ENCODE assay signal across 11 cellular contexts in the genomic region with DNA sequence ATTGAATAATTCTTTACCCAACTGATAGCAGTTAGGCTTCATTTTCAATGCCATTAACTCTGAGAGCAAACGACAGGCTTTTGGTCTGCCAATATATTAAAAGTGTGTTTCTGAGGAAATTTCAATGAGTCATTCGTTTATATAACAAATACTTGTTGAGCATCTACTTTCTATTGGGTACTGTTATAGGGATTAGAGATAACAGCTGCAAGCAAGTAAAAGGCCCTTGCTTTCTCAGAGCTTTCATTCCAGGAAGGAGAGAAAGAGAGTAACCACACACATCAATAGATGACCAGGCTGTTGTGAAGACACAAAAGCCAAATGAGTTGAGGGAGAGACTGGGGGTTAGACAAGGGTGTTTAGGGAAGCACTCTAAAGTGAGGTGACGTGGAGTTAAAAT. TPM values are rescaled to one million over a fixed set of nuclear protein-coding genes. Genes with fewer than 3 reads are reported as not detected.
A peak's percentile ranks its signal among the peaks of the same experiment; 100 is the strongest.
DNase-seq lines count a peak whose midpoint lies in the region; ATAC-seq and TF ChIP-seq lines count a peak whose summit lies in the region.
"Had no signal": no experiment of that assay in that cellular context is flagged by ENCODE, and none has a peak within 500 bp of the region (broad histone marks: within the 10 kb centered on the region; RNA-seq: fewer than 3 reads in every experiment).

No MANE protein-coding gene starts in this region.

- no peak overlapping the region for H3K9ac ChIP-seq in colonic mucosa (ENCODE audit: low read depth in 2 of 2, low read length in 2 of 2)

- TF ChIP-seq POLR2A in erythroblast (IDR thresholded peaks at IDR 0.05; ENCODE audit: low read length): no peak

- no peak for TF ChIP-seq CTCF in colonic mucosa (IDR thresholded peaks at IDR 0.05)

- peaks cover 86 to 95% (median 91%) of the 10 kb centered on the region in 4 donors for H3K4me1 Mint-ChIP-seq in CD4-positive, alpha-beta memory T cell

- H3K9me3 Mint-ChIP-seq in CD4-positive, alpha-beta memory T cell: no peaks in the 10 kb centered on the region

- intact Hi-C loops in CD4-positive, alpha-beta memory T cell (cut with micrococcal nuclease): loop anchor here (1.0 kb wide), 1 partner anchor 8 kb away; no protein-coding TSS in a partner anchor
- intact Hi-C loops in colonic mucosa (cut with DNase I): no loop called here

- DNase-seq in CD4-positive, alpha-beta memory T cell: peak in 1 of 5 donors; percentile 33
- peak; percentile 81 for DNase-seq in OCI-M1 (lab: John Stamatoyannopoulos, UW)
- no peak for DNase-seq in colonic mucosa
- DNase-seq in non-pigmented ciliary epithelial cell (ENCODE audit: low read depth): peak; percentile 64
- no peak for DNase-seq in NCI-H146 treated with DMSO at 0.1 percent for 48 hours (lab: John Stamatoyannopoulos, UW; ENCODE audit: unreplicated experiment)
- DNase-seq in erythroblast (lab: John Stamatoyannopoulos, UW): no peak
- DNase-seq: H7, left ventricle myocardium inferior had no signal

- POLR2A ChIA-PET in CD4-positive, alpha-beta memory T cell (lab: Charles Lee; ENCODE audit: partially characterized antibody): interaction anchor here (0.9 to 31.9 kb wide), 17 partner anchors 9 to 175 kb away, joined by 3 to 1106 read pairs (median 4); a partner anchor contains a TSS

- no peaks in the 10 kb centered on the region for H3K9me3 ChIP-seq in CD4-positive, alpha-beta memory T cell (ENCODE audit: control insufficient read depth in 1 of 2, low read length in 2 of 2)
- H3K9me3 ChIP-seq in colonic mucosa: no peaks in the 10 kb centered on the region
- H3K9me3 ChIP-seq: left ventricle myocardium inferior had no signal

- CTCF ChIA-PET in CD4-positive, alpha-beta memory T cell (lab: Charles Lee; ENCODE audit: partially characterized antibody): interaction anchor here (1.1 to 11.1 kb wide), 9 partner anchors 8 to 250 kb away, joined by 3 to 118 read pairs (median 5); a partner anchor contains a TSS

- peak overlapping the region in 1 of 2 donors; percentile 8 for H3K4me3 ChIP-seq in CD4-positive, alpha-beta memory T cell (ENCODE audit: low read length in 2 of 2)
- no peak overlapping the region for H3K4me3 ChIP-seq in colonic mucosa
- H3K4me3 ChIP-seq: cardiac muscle cell, left ventricle myocardium inferior had no signal

- peaks cover 52 to 89% of the 10 kb centered on the region in 2 donors for H3K36me3 Mint-ChIP-seq in CD4-positive, alpha-beta memory T cell

- ATAC-seq in HG02763 (IDR thresholded peaks at IDR 0.05; ENCODE audit: unreplicated experiment) (no peak), GM21526 (IDR thresholded peaks at IDR 0.05; ENCODE audit: low FRiP score, unreplicated experiment) (no peak)

- peaks cover 23% of the 10 kb centered on the region for H3K36me3 ChIP-seq in CD4-positive, alpha-beta memory T cell (ENCODE audit: insufficient read depth, low read length)
- no peaks in the 10 kb centered on the region for H3K36me3 ChIP-seq in colonic mucosa
- H3K36me3 ChIP-seq: cardiac muscle cell had no signal

- H3K27me3 ChIP-seq in CD4-positive, alpha-beta memory T cell (ENCODE audit: insufficient read depth, low read length): no peaks in the 10 kb centered on the region
- H3K27me3 ChIP-seq in colonic mucosa: no peaks in the 10 kb centered on the region
- H3K27me3 ChIP-seq: cardiac muscle cell had no signal

- peak overlapping the region; percentile 65 for H3K27ac ChIP-seq in CD4-positive, alpha-beta memory T cell (ENCODE audit: low read depth, low read length)
- peak overlapping the region; percentile 63 for H3K27ac ChIP-seq in colonic mucosa
- H3K27ac ChIP-seq: cardiac muscle cell, left ventricle myocardium inferior had no signal

- peaks cover 96% of the 10 kb centered on the region for H3K4me1 ChIP-seq in CD4-positive, alpha-beta memory T cell (ENCODE audit: insufficient read depth, low read length)
- H3K4me1 ChIP-seq in colonic mucosa: peaks cover 19% of the 10 kb centered on the region

- peak overlapping the region; percentile 82 to 100 (median 93) for H3K27ac Mint-ChIP-seq in CD4-positive, alpha-beta memory T cell

- no peaks in the 10 kb centered on the region for H3K27me3 Mint-ChIP-seq in CD4-positive, alpha-beta memory T cell

- peak overlapping the region; percentile 33 to 80 (median 70) for H3K4me3 Mint-ChIP-seq in CD4-positive, alpha-beta memory T cell

RNA-seq across cellular contexts. Expression of a gene that starts 35.7 kb away (rescaled TPM):
- 100 to 1,000 TPM; 808 to 809 TPM for total RNA-seq in CD4-positive, alpha-beta memory T cell
- 100 to 1,000 TPM; 390 to 554 TPM for polyA plus RNA-seq in CD4-positive, alpha-beta memory T cell
- total RNA-seq in colonic mucosa: 100 to 1,000 TPM; 152 to 171 TPM

Comparison
In these comparisons a context has a peak if more than half of its experiments do, and no peak if none do; other contexts are left out.
1. DNase-seq: peak in OCI-M1 (single experiment) and non-pigmented ciliary epithelial cell (single experiment); none in colonic mucosa (single experiment), NCI-H146 treated with DMSO at 0.1 percent for 48 hours (single experiment) and erythroblast (0 of 2).
2. RNA of a gene that starts 35.7 kb away (total RNA-seq): 808 to 809 TPM in CD4-positive, alpha-beta memory T cell; 152 to 171 TPM in colonic mucosa; every median in the first group is over 4 times any median in the second.